1 cellular context compared by ENCODE assay signal in the genomic region with DNA sequence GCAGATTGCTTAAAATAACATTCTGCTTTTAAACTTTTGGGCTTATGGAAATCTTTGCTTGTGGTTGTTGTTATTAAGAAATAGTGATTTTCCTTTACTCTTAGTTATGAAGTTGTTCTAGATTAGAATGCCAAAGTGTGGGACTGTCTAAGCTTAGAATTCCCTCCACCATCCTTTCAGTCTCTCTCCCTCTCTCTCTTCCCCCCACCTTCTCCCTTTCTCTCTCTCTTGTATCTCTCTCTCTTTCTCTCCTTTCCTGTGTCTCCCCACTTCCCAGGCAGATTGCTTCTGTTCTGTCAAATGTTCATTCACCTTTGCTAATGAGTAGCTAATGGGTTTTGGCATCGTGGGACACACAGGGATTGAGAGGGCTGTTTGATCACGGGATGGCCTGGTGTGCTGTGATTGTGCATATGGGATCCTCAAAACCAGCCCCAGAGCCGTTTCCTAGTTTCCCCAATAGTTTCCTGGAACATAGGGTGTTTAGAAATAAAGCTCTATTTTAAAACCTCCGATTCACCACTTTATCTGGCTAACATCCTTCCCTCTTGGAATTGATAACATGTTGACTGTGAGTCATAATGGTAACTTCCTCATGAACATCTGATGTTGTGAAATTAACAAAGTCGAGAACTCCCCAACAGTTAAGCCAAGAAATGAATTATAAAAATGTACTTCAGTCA.
A peak's percentile ranks its signal among the peaks of the same experiment; 100 is the strongest.
TF ChIP-seq lines count a peak whose summit lies in the region.

No MANE protein-coding gene starts in this region.

TF ChIP-seq in K562, 482 proteins besides CTCF, POLR2A, EP300 and RAD21 (continued from another document and continues in another):
- TF ChIP-seq, protein P1, sequence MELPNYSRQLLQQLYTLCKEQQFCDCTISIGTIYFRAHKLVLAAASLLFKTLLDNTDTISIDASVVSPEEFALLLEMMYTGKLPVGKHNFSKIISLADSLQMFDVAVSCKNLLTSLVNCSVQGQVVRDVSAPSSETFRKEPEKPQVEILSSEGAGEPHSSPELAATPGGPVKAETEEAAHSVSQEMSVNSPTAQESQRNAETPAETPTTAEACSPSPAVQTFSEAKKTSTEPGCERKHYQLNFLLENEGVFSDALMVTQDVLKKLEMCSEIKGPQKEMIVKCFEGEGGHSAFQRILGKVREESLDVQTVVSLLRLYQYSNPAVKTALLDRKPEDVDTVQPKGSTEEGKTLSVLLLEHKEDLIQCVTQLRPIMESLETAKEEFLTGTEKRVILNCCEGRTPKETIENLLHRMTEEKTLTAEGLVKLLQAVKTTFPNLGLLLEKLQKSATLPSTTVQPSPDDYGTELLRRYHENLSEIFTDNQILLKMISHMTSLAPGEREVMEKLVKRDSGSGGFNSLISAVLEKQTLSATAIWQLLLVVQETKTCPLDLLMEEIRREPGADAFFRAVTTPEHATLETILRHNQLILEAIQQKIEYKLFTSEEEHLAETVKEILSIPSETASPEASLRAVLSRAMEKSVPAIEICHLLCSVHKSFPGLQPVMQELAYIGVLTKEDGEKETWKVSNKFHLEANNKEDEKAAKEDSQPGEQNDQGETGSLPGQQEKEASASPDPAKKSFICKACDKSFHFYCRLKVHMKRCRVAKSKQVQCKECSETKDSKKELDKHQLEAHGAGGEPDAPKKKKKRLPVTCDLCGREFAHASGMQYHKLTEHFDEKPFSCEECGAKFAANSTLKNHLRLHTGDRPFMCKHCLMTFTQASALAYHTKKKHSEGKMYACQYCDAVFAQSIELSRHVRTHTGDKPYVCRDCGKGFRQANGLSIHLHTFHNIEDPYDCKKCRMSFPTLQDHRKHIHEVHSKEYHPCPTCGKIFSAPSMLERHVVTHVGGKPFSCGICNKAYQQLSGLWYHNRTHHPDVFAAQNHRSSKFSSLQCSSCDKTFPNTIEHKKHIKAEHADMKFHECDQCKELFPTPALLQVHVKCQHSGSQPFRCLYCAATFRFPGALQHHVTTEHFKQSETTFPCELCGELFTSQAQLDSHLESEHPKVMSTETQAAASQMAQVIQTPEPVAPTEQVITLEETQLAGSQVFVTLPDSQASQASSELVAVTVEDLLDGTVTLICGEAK (IDR thresholded peaks at IDR 0.05): peak; percentile 38; the same call in 1 of the 2 replicates
- TF ChIP-seq, protein P1 (CRISPR knock-in tag; IDR thresholded peaks at IDR 0.05): no peak
- no peak for TF ChIP-seq ZNF583 (CRISPR knock-in tag; IDR thresholded peaks at IDR 0.05)
- TF ChIP-seq YY1 (IDR thresholded peaks at IDR 0.05; ENCODE audit: borderline replicate concordance in 1 of 3, control insufficient read depth in 1 of 3, extremely low read depth in 1 of 3, insufficient read depth in 3 of 3, insufficient read length in 1 of 3, insufficient replicate concordance in 2 of 3, low read depth in 1 of 3, low read length in 2 of 3): no peak
- TF ChIP-seq CBFA2T3 (IDR thresholded peaks at IDR 0.05): peak; percentile 82
- TF ChIP-seq ZNF217 (CRISPR knock-in tag; IDR thresholded peaks at IDR 0.05): no peak
- no peak for TF ChIP-seq NRF1 (conservative IDR thresholded peaks at IDR 0.05 in 1 of 2, IDR thresholded peaks at IDR 0.05 in 1 of 2)
- TF ChIP-seq ESRRB (CRISPR knock-in tag; IDR thresholded peaks at IDR 0.05; ENCODE audit: borderline replicate concordance): no peak
- peak; percentile 19; the same call in 1 of the 2 replicates for TF ChIP-seq TAL1 (IDR thresholded peaks at IDR 0.05)
- TF ChIP-seq, protein P2, sequence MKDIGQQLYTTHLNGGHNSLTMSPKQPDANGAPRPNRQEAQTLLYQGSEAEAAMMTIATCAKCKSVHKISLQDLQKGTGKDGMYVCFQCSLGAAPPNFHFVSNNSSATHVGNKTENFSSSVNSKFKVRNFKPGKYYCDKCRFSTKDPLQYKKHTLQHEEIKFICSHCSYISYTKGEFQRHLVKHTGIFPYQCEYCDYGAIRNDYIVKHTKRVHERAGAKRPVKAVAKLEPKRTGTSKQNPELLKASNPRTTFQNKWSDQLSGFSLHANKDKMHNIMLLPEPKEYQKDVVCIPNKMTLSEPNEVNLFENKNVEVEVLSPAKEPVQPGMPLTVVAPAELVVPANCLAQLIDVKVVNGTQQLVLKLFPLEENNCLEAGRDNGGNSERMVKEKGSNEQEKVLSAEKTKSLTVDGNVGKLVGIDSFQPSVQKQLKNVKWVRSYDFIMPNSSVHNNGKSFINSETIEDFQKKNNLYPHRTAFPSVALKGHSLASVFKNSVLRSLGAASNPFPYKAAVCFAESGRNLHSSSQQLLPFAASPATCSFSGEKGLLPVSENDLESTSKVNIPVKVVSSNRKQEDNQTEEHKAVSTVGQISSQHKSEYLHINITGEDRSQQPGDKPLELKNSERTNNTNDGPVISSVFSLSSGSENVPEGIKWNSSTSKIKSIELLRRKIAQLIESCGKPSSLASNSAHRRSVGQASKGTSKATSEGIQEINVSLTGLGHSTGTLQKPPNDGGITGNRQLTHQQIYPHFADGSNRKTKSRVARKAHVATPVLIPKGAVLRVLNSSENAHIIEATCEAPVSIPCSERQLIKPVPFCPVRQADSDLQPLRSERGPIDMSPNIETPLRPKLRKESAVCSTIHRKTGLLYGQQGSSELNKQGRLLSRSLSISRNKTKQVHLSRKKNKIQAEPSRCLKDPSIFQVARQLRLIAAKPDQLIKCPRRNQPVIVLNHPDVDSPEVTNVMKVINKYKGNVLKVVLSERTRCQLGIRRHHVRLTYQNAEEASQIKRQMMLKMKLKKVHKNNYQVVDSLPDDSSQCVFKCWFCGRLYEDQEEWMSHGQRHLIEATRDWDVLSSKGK (CRISPR knock-in tag; IDR thresholded peaks at IDR 0.05): no peak
- no peak for TF ChIP-seq KAT8 (IDR thresholded peaks at IDR 0.05; ENCODE audit: low read depth)
- TF ChIP-seq FOXK2 (conservative IDR thresholded peaks at IDR 0.05 in 1 of 2, IDR thresholded peaks at IDR 0.05 in 1 of 2; ENCODE audit: low read depth in 2 of 2): peak in 1 of 2 experiments; percentile 41; a peak in 1 of 4 replicates
- peak; percentile 46; the same call in 1 of the 2 replicates for TF ChIP-seq SUPT5H (IDR thresholded peaks at IDR 0.05)
- TF ChIP-seq, protein P3, sequence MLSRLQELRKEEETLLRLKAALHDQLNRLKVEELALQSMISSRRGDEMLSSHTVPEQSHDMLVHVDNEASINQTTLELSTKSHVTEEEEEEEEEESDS (CRISPR knock-in tag; IDR thresholded peaks at IDR 0.05): no peak
- TF ChIP-seq HDAC3 (IDR thresholded peaks at IDR 0.05; ENCODE audit: borderline replicate concordance, partially characterized antibody): peak; percentile 27
- TF ChIP-seq, protein P4, sequence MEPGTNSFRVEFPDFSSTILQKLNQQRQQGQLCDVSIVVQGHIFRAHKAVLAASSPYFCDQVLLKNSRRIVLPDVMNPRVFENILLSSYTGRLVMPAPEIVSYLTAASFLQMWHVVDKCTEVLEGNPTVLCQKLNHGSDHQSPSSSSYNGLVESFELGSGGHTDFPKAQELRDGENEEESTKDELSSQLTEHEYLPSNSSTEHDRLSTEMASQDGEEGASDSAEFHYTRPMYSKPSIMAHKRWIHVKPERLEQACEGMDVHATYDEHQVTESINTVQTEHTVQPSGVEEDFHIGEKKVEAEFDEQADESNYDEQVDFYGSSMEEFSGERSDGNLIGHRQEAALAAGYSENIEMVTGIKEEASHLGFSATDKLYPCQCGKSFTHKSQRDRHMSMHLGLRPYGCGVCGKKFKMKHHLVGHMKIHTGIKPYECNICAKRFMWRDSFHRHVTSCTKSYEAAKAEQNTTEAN (CRISPR knock-in tag; IDR thresholded peaks at IDR 0.05): no peak
- TF ChIP-seq, protein P5, sequence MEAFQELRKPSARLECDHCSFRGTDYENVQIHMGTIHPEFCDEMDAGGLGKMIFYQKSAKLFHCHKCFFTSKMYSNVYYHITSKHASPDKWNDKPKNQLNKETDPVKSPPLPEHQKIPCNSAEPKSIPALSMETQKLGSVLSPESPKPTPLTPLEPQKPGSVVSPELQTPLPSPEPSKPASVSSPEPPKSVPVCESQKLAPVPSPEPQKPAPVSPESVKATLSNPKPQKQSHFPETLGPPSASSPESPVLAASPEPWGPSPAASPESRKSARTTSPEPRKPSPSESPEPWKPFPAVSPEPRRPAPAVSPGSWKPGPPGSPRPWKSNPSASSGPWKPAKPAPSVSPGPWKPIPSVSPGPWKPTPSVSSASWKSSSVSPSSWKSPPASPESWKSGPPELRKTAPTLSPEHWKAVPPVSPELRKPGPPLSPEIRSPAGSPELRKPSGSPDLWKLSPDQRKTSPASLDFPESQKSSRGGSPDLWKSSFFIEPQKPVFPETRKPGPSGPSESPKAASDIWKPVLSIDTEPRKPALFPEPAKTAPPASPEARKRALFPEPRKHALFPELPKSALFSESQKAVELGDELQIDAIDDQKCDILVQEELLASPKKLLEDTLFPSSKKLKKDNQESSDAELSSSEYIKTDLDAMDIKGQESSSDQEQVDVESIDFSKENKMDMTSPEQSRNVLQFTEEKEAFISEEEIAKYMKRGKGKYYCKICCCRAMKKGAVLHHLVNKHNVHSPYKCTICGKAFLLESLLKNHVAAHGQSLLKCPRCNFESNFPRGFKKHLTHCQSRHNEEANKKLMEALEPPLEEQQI (IDR thresholded peaks at IDR 0.05): 0 out of 2 replicates have a peak, but pooled peaks have one; percentile 17
- peak; percentile 78; the same call in 1 of the 2 replicates for TF ChIP-seq LARP7 (IDR thresholded peaks at IDR 0.05)
- no peak for TF ChIP-seq SRSF1 (IDR thresholded peaks at IDR 0.05; ENCODE audit: low read depth, low read length)
- TF ChIP-seq, protein P6, sequence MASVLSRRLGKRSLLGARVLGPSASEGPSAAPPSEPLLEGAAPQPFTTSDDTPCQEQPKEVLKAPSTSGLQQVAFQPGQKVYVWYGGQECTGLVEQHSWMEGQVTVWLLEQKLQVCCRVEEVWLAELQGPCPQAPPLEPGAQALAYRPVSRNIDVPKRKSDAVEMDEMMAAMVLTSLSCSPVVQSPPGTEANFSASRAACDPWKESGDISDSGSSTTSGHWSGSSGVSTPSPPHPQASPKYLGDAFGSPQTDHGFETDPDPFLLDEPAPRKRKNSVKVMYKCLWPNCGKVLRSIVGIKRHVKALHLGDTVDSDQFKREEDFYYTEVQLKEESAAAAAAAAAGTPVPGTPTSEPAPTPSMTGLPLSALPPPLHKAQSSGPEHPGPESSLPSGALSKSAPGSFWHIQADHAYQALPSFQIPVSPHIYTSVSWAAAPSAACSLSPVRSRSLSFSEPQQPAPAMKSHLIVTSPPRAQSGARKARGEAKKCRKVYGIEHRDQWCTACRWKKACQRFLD (CRISPR knock-in tag; IDR thresholded peaks at IDR 0.05): no peak
- TF ChIP-seq, protein P7, sequence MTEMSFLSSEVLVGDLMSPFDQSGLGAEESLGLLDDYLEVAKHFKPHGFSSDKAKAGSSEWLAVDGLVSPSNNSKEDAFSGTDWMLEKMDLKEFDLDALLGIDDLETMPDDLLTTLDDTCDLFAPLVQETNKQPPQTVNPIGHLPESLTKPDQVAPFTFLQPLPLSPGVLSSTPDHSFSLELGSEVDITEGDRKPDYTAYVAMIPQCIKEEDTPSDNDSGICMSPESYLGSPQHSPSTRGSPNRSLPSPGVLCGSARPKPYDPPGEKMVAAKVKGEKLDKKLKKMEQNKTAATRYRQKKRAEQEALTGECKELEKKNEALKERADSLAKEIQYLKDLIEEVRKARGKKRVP (CRISPR knock-in tag; IDR thresholded peaks at IDR 0.05): no peak
- no peak for TF ChIP-seq DDX20 (tag; IDR thresholded peaks at IDR 0.05; ENCODE audit: low read depth)
- no peak for TF ChIP-seq RNF2 (IDR thresholded peaks at IDR 0.05)
- TF ChIP-seq ZNF263 (CRISPR knock-in tag; IDR thresholded peaks at IDR 0.05; ENCODE audit: borderline replicate concordance): no peak
- no peak for TF ChIP-seq NELFE (IDR thresholded peaks at IDR 0.05; ENCODE audit: insufficient read depth, insufficient read length)
- TF ChIP-seq, protein P8, sequence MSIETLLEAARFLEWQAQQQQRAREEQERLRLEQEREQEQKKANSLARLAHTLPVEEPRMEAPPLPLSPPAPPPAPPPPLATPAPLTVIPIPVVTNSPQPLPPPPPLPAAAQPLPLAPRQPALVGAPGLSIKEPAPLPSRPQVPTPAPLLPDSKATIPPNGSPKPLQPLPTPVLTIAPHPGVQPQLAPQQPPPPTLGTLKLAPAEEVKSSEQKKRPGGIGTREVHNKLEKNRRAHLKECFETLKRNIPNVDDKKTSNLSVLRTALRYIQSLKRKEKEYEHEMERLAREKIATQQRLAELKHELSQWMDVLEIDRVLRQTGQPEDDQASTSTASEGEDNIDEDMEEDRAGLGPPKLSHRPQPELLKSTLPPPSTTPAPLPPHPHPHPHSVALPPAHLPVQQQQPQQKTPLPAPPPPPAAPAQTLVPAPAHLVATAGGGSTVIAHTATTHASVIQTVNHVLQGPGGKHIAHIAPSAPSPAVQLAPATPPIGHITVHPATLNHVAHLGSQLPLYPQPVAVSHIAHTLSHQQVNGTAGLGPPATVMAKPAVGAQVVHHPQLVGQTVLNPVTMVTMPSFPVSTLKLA (conservative IDR thresholded peaks at IDR 0.05): peak in 1 of 2 experiments; percentile 31; a peak in 1 of 4 replicates
- no peak for TF ChIP-seq ZNF41 (CRISPR knock-in tag; conservative IDR thresholded peaks at IDR 0.05)
- TF ChIP-seq PPARD (CRISPR knock-in tag; IDR thresholded peaks at IDR 0.05): no peak
- no peak for TF ChIP-seq GABPB1 (CRISPR knock-in tag; IDR thresholded peaks at IDR 0.05)
- peak; percentile 13; the same call in 1 of the 2 replicates for TF ChIP-seq NFIC (IDR thresholded peaks at IDR 0.05)
- TF ChIP-seq TCF7 (IDR thresholded peaks at IDR 0.05; ENCODE audit: borderline replicate concordance): no peak
- no peak for TF ChIP-seq KLF13 (tag; IDR thresholded peaks at IDR 0.05; ENCODE audit: borderline replicate concordance, low read depth)
- no peak for TF ChIP-seq HNRNPUL1 (IDR thresholded peaks at IDR 0.05; ENCODE audit: low read length)
- TF ChIP-seq MTA3 (IDR thresholded peaks at IDR 0.05; ENCODE audit: borderline replicate concordance): 0 out of 2 replicates have a peak, but pooled peaks have one; percentile 19
- TF ChIP-seq TRIM28 (IDR thresholded peaks at IDR 0.05): no peak
- no peak for TF ChIP-seq ZNF124 (CRISPR knock-in tag; IDR thresholded peaks at IDR 0.05)
- no peak for TF ChIP-seq PHF8 (IDR thresholded peaks at IDR 0.05; ENCODE audit: borderline replicate concordance, low read length)
- no peak for TF ChIP-seq TGIF2 (CRISPR knock-in tag; IDR thresholded peaks at IDR 0.05)
- no peak for TF ChIP-seq YBX1 (IDR thresholded peaks at IDR 0.05)
